1 cellular context compared by ENCODE assay signal in the genomic region with DNA sequence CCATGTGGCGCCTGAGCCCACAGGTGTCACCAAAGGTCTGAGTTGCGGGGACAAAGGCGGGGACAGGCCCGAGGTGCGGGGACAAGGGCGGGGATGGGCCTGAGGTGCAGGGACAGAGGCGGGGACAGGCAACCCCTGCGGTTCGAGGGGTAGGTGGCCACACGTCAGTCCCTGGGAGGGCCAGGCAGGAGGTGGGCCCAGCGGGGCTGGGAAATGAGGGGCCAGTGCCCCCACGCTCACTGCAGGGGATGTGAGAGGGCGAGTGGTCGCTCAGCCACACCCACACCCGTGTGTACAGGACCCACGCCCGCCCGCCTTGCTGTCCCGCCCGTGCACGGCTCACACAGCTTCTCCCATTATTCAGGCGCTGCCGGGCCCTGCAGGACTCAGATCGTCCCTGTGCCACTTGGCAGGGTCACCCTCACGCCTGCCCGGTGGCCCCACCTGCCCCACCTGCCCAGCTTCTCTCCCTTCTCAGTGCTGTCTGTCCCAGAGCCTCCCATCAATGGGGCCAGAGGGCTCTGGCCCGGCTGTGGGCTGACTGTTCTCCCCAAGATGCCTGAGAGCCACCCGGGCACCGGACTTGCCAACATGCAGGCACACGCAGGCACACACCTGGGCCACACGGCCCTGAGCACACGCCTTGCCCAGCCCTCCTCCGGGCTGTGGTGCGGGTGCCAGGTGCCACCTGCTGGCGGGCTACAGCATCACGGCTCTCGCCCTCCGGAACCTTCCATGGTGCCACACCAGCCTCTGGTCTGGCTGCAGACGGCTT.
TF ChIP-seq lines count a peak whose summit lies in the region.

No MANE protein-coding gene starts in this region.

TF ChIP-seq in HEK293, 187 proteins besides CTCF, POLR2A, EP300 and RAD21 (continued from another document):
- no peak for TF ChIP-seq ZSCAN23 (tag by site-specific recombination; IDR thresholded peaks at IDR 0.05)
- TF ChIP-seq, protein P1, sequence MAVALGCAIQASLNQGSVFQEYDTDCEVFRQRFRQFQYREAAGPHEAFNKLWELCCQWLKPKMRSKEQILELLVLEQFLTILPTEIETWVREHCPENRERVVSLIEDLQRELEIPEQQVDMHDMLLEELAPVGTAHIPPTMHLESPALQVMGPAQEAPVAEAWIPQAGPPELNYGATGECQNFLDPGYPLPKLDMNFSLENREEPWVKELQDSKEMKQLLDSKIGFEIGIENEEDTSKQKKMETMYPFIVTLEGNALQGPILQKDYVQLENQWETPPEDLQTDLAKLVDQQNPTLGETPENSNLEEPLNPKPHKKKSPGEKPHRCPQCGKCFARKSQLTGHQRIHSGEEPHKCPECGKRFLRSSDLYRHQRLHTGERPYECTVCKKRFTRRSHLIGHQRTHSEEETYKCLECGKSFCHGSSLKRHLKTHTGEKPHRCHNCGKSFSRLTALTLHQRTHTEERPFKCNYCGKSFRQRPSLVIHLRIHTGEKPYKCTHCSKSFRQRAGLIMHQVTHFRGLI (tag by site-specific recombination; IDR thresholded peaks at IDR 0.05), result peak; percentile 63
- TF ChIP-seq ZEB2 (tag by site-specific recombination; IDR thresholded peaks at IDR 0.05), result 0 out of 2 replicates have a peak, but pooled peaks have one; percentile 36
- TF ChIP-seq, protein P2, sequence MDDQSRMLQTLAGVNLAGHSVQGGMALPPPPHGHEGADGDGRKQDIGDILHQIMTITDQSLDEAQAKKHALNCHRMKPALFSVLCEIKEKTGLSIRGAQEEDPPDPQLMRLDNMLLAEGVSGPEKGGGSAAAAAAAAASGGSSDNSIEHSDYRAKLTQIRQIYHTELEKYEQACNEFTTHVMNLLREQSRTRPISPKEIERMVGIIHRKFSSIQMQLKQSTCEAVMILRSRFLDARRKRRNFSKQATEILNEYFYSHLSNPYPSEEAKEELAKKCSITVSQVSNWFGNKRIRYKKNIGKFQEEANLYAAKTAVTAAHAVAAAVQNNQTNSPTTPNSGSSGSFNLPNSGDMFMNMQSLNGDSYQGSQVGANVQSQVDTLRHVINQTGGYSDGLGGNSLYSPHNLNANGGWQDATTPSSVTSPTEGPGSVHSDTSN (CRISPR knock-in tag; IDR thresholded peaks at IDR 0.05), result 0 out of 2 replicates have a peak, but pooled peaks have one; percentile 26
- TF ChIP-seq ZNF544 (tag by site-specific recombination; IDR thresholded peaks at IDR 0.05), result no peak
- TF ChIP-seq ZNF555 (tag by site-specific recombination; conservative IDR thresholded peaks at IDR 0.05), result no peak
- TF ChIP-seq ZNF777 (tag by site-specific recombination; IDR thresholded peaks at IDR 0.05; ENCODE audit: borderline replicate concordance), result no peak
- TF ChIP-seq SCRT1 (tag by site-specific recombination; IDR thresholded peaks at IDR 0.05; ENCODE audit: borderline replicate concordance), result no peak
- TF ChIP-seq, protein P3, sequence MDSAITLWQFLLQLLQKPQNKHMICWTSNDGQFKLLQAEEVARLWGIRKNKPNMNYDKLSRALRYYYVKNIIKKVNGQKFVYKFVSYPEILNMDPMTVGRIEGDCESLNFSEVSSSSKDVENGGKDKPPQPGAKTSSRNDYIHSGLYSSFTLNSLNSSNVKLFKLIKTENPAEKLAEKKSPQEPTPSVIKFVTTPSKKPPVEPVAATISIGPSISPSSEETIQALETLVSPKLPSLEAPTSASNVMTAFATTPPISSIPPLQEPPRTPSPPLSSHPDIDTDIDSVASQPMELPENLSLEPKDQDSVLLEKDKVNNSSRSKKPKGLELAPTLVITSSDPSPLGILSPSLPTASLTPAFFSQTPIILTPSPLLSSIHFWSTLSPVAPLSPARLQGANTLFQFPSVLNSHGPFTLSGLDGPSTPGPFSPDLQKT (IDR thresholded peaks at IDR 0.05; ENCODE audit: borderline replicate concordance, low read depth, low read length), result no peak
- no peak for TF ChIP-seq IKZF3 (tag by site-specific recombination; IDR thresholded peaks at IDR 0.05)
- no peak for TF ChIP-seq FEZF1 (tag by site-specific recombination; IDR thresholded peaks at IDR 0.05)
- no peak for TF ChIP-seq ZBTB1 (tag by site-specific recombination; IDR thresholded peaks at IDR 0.05)
- TF ChIP-seq ZNF311 (tag by site-specific recombination; IDR thresholded peaks at IDR 0.05; ENCODE audit: borderline replicate concordance), result no peak
- peak; percentile 26; the same call in 1 of the 2 replicates for TF ChIP-seq EGR2 (tag by site-specific recombination; IDR thresholded peaks at IDR 0.05; ENCODE audit: low read depth)
- no peak for TF ChIP-seq ZNF416 (tag by site-specific recombination; IDR thresholded peaks at IDR 0.05)
- TF ChIP-seq YY2 (tag by site-specific recombination; IDR thresholded peaks at IDR 0.05), result no peak
- peak; percentile 73 for TF ChIP-seq ZBTB8A (tag by site-specific recombination; IDR thresholded peaks at IDR 0.05)
- no peak for TF ChIP-seq ZNF561 (tag by site-specific recombination; IDR thresholded peaks at IDR 0.05; ENCODE audit: borderline replicate concordance)
- TF ChIP-seq ZSCAN16 (tag by site-specific recombination; IDR thresholded peaks at IDR 0.05), result no peak
- no peak for TF ChIP-seq ZNF155 (tag by site-specific recombination; IDR thresholded peaks at IDR 0.05)
- no peak for TF ChIP-seq ZFP69B (tag by site-specific recombination; IDR thresholded peaks at IDR 0.05)
- no peak for TF ChIP-seq ZNF132 (tag by site-specific recombination; IDR thresholded peaks at IDR 0.05; ENCODE audit: borderline replicate concordance)
- TF ChIP-seq ZNF529 (tag by site-specific recombination; IDR thresholded peaks at IDR 0.05; ENCODE audit: insufficient replicate concordance), result no peak
- TF ChIP-seq ZNF2 (tag by site-specific recombination; IDR thresholded peaks at IDR 0.05), result peak; percentile 55; the same call in 1 of the 2 replicates
- no peak for TF ChIP-seq ZNF423 (tag by site-specific recombination; IDR thresholded peaks at IDR 0.05)
- TF ChIP-seq, protein P4, sequence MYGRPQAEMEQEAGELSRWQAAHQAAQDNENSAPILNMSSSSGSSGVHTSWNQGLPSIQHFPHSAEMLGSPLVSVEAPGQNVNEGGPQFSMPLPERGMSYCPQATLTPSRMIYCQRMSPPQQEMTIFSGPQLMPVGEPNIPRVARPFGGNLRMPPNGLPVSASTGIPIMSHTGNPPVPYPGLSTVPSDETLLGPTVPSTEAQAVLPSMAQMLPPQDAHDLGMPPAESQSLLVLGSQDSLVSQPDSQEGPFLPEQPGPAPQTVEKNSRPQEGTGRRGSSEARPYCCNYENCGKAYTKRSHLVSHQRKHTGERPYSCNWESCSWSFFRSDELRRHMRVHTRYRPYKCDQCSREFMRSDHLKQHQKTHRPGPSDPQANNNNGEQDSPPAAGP (tag by site-specific recombination; IDR thresholded peaks at IDR 0.05), result peak; percentile 78
- peak; percentile 97 for TF ChIP-seq ZNF335 (tag by site-specific recombination; conservative IDR thresholded peaks at IDR 0.05)
- TF ChIP-seq ZNF521 (tag by site-specific recombination; IDR thresholded peaks at IDR 0.05), result no peak
- TF ChIP-seq, protein P5, sequence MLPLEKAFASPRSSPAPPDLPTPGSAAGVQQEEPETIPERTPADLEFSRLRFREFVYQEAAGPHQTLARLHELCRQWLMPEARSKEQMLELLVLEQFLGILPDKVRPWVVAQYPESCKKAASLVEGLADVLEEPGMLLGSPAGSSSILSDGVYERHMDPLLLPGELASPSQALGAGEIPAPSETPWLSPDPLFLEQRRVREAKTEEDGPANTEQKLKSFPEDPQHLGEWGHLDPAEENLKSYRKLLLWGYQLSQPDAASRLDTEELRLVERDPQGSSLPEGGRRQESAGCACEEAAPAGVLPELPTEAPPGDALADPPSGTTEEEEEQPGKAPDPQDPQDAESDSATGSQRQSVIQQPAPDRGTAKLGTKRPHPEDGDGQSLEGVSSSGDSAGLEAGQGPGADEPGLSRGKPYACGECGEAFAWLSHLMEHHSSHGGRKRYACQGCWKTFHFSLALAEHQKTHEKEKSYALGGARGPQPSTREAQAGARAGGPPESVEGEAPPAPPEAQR (tag by site-specific recombination; IDR thresholded peaks at IDR 0.05), result no peak
- no peak for TF ChIP-seq SCRT2 (tag by site-specific recombination; IDR thresholded peaks at IDR 0.05)
